7 cellular contexts compared by ENCODE assay signal in the genomic region with DNA sequence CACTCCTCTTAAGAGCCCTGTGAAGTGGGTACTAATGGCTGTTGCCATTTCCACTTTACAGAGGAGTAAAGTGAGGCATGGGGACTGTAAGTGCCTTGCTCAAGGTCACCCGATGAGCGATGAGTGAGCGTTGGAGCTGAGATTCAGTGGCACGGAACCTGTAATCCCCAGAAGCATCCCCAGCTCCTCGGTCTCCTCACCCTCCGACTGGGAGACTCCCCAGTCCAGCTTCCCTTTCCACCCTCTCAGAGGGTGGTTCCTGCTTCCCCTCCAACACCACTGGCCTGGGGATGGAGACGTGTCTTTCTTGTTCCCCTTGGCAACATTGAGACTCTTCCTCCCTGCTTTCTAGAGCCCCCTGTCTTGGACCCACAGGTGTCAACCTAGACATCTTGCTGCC. TPM values are rescaled to one million over a fixed set of nuclear protein-coding genes. Genes with fewer than 3 reads are reported as not detected.
"Had no signal": no experiment of that assay in that cellular context is flagged by ENCODE, and none has a peak within 500 bp of the region (broad histone marks: within the 10 kb centered on the region; RNA-seq: fewer than 3 reads in every experiment).

No MANE protein-coding gene starts in this region.

- FAIRE-seq: HepG2, K562 had no signal

- DNase-seq: IMR-90 had no signal

- H3K27ac ChIP-seq: HL-60 had no signal

- H3K4me3 ChIP-seq: K562 had no signal

RNA-seq across cellular contexts. Expression of gene TMEM63C, which starts 32.6 kb away (rescaled TPM):
- total RNA-seq: HT1080, K562 had no signal
- polyA plus RNA-seq: IMR-90 had no signal

RNA-seq across cellular contexts. Expression of gene NGB, which starts 56.8 kb away (rescaled TPM):
- total RNA-seq: HepG2, HT-29, HT1080, IMR-90, K562 had no signal
- polyA plus RNA-seq: IgD-negative memory B cell, IMR-90, K562 had no signal
